ENCODE assay signal across 25 cellular contexts in genomic region chr6:140758169-140758877, GRCh38.
DNase-seq lines count a peak whose midpoint lies in the region; ATAC-seq, FAIRE-seq and TF ChIP-seq lines count a peak whose summit lies in the region.
"Had no signal": no experiment of that assay in that cellular context is flagged by ENCODE, and none has a peak within 500 bp of the region (broad histone marks: within the 10 kb centered on the region; RNA-seq: fewer than 3 reads in every experiment).

No MANE protein-coding gene starts in this region.

- H3F3A ChIP-seq in neural progenitor cell (ENCODE audit: low read depth) = no peaks in the 10 kb centered on the region

- POLR2A ChIA-PET in HepG2 (lab: Yijun Ruan, JAX) (no interaction called here), K562 (lab: Yijun Ruan, JAX) (no interaction called here)

- ATAC-seq in HepG2 = no peak
- no peak for ATAC-seq in right lobe of liver
- ATAC-seq in K562 = no peak
- ATAC-seq in HG02884 (IDR thresholded peaks at IDR 0.05; ENCODE audit: unreplicated experiment) = no peak
- ATAC-seq: CD8-positive, alpha-beta T cell; PC-3 had no signal

- no peaks in the 10 kb centered on the region for H3K9me1 ChIP-seq in K562 (ENCODE audit: control insufficient read depth, insufficient read depth, low read length)

- H3K27me3 Mint-ChIP-seq in neural progenitor cell (ENCODE audit: insufficient read depth, low read depth) = no peaks in the 10 kb centered on the region

- H3K4me1 ChIP-seq in HepG2 (ENCODE audit: insufficient read depth, low read length) (no peaks in the 10 kb centered on the region), right lobe of liver (no peaks in the 10 kb centered on the region), K562 (replicated peaks in 1 of 2; ENCODE audit: control insufficient read depth in 2 of 2, insufficient read depth in 2 of 2, low read length in 2 of 2) (no peaks in the 10 kb centered on the region), neural progenitor cell (no peaks in the 10 kb centered on the region)
- H3K4me1 ChIP-seq in effector memory CD4-positive, alpha-beta T cell (ENCODE audit: control insufficient read depth, insufficient read depth, low read length, poor library complexity, severe bottlenecking) = no peaks in the 10 kb centered on the region

- CTCF ChIA-PET in HepG2 (lab: Yijun Ruan, JAX; ENCODE audit: low intra/inter-chr PET ratio, low total read pairs) = no interaction called here
- CTCF ChIA-PET in K562 (lab: Yijun Ruan, JAX; ENCODE audit: low intra/inter-chr PET ratio) = no interaction called here

- no peaks in the 10 kb centered on the region for H3K36me3 Mint-ChIP-seq in neural progenitor cell
- H3K36me3 Mint-ChIP-seq: CD8-positive, alpha-beta T cell had no signal

- TF ChIP-seq CTCF in HepG2 (CRISPR knock-in tag; IDR thresholded peaks at IDR 0.05) = no peak
- TF ChIP-seq CTCF in right lobe of liver (IDR thresholded peaks at IDR 0.05) = no peak
- TF ChIP-seq CTCF in NB4 (IDR thresholded peaks at IDR 0.05; ENCODE audit: low read depth, low read length) = no peak
- no peak for TF ChIP-seq CTCF in K562 (IDR thresholded peaks at IDR 0.05 in 2 of 3, conservative IDR thresholded peaks at IDR 0.05 in 1 of 3; ENCODE audit: insufficient read depth in 2 of 3, low read depth in 1 of 3, low read length in 3 of 3)
- TF ChIP-seq CTCF in neural progenitor cell (IDR thresholded peaks at IDR 0.05) = no peak

- H3K27me3 ChIP-seq in HepG2 (ENCODE audit: control insufficient read depth in 1 of 2, insufficient read depth in 2 of 2, low read length in 2 of 2) (no peaks in the 10 kb centered on the region), right lobe of liver (no peaks in the 10 kb centered on the region), K562 (ENCODE audit: control insufficient read depth in 2 of 2, insufficient read depth in 2 of 2, low read length in 2 of 2) (no peaks in the 10 kb centered on the region), neural progenitor cell (no peaks in the 10 kb centered on the region)
- no peaks in the 10 kb centered on the region for H3K27me3 ChIP-seq in effector memory CD4-positive, alpha-beta T cell (replicated peaks; ENCODE audit: control insufficient read depth, insufficient read depth, low read length, poor library complexity, severe bottlenecking)
- H3K27me3 ChIP-seq: MG63 had no signal

- no peak for TF ChIP-seq EP300 in HepG2 (IDR thresholded peaks at IDR 0.05; ENCODE audit: low read depth in 2 of 2, low read length in 2 of 2)
- TF ChIP-seq EP300 in HepG2 (CRISPR knock-in tag; IDR thresholded peaks at IDR 0.05; ENCODE audit: borderline replicate concordance) = no peak
- no peak for TF ChIP-seq EP300 in K562 (IDR thresholded peaks at IDR 0.05; ENCODE audit: low read length)

- no peak overlapping the region for H3K4me2 ChIP-seq in HepG2 (ENCODE audit: low read depth, low read length)
- H3K4me2 ChIP-seq in K562 (ENCODE audit: insufficient read depth, low read length) = no peak overlapping the region
- no peak overlapping the region for H3K4me2 ChIP-seq in neural progenitor cell

- no peak for FAIRE-seq in HepG2 (lab: Jason Lieb, UNC)
- FAIRE-seq in K562 (lab: Jason Lieb, UNC) = no peak
- FAIRE-seq: G401.6, GM18507 had no signal

- intact Hi-C loops in HepG2 (cut with micrococcal nuclease; ENCODE audit: unreplicated experiment) = no loop called here
- intact Hi-C loops in right lobe of liver (cut with DNase I) = no loop called here
- intact Hi-C loops in K562 (cut with micrococcal nuclease) = no loop called here

- no peak overlapping the region for H3K9ac ChIP-seq in HepG2 (ENCODE audit: insufficient read depth, low read depth, low read length)
- H3K9ac ChIP-seq in K562 (ENCODE audit: insufficient read depth in 1 of 2, low read depth in 2 of 2, low read length in 2 of 2) = no peak overlapping the region
- no peak overlapping the region for H3K9ac ChIP-seq in neural progenitor cell

- H3K4me3 ChIP-seq in HepG2 (replicated peaks in 1 of 3; ENCODE audit: insufficient read depth in 1 of 3, low read depth in 2 of 3, low read length in 3 of 3) = no peak overlapping the region
- no peak overlapping the region for H3K4me3 ChIP-seq in right lobe of liver
- no peak overlapping the region for H3K4me3 ChIP-seq in NB4 (ENCODE audit: low read depth, low read length)
- H3K4me3 ChIP-seq in K562 = no peak overlapping the region
- H3K4me3 ChIP-seq in effector memory CD4-positive, alpha-beta T cell (ENCODE audit: insufficient read depth, low read depth, low read length, poor library complexity, severe bottlenecking) = no peak overlapping the region
- no peak overlapping the region for H3K4me3 ChIP-seq in neural progenitor cell
- H3K4me3 ChIP-seq: MG63 had no signal

- H3K4me3 Mint-ChIP-seq in neural progenitor cell = no peak overlapping the region
- H3K4me3 Mint-ChIP-seq: CD8-positive, alpha-beta T cell had no signal

- H4K20me1 ChIP-seq in HepG2 (ENCODE audit: insufficient read depth, low read length) (no peaks in the 10 kb centered on the region), K562 (replicated peaks; ENCODE audit: control insufficient read depth, insufficient read depth, low read length) (no peaks in the 10 kb centered on the region), neural progenitor cell (ENCODE audit: low read depth) (no peaks in the 10 kb centered on the region)

- H3K36me3 ChIP-seq in HepG2 (replicated peaks in 1 of 2; ENCODE audit: control insufficient read depth in 1 of 2, insufficient read depth in 2 of 2, low read length in 2 of 2) (no peaks in the 10 kb centered on the region), right lobe of liver (no peaks in the 10 kb centered on the region), K562 (ENCODE audit: control insufficient read depth, insufficient read depth, low read length) (no peaks in the 10 kb centered on the region), neural progenitor cell (no peaks in the 10 kb centered on the region)
- no peaks in the 10 kb centered on the region for H3K36me3 ChIP-seq in effector memory CD4-positive, alpha-beta T cell (ENCODE audit: control insufficient read depth, insufficient read depth, low read length)
- H3K36me3 ChIP-seq: MG63 had no signal

- H3K9me3 ChIP-seq in HepG2 (ENCODE audit: low read length) (peaks cover 18% of the 10 kb centered on the region), right lobe of liver (no peaks in the 10 kb centered on the region), K562 (replicated peaks; ENCODE audit: control insufficient read depth, insufficient read depth, low read depth, low read length) (no peaks in the 10 kb centered on the region), neural progenitor cell (ENCODE audit: low read depth) (no peaks in the 10 kb centered on the region)
- H3K9me3 ChIP-seq in effector memory CD4-positive, alpha-beta T cell (ENCODE audit: control insufficient read depth, low read length) = no peaks in the 10 kb centered on the region

- H3K4me1 Mint-ChIP-seq in neural progenitor cell = no peaks in the 10 kb centered on the region

- TF ChIP-seq POLR2A in HepG2 (IDR thresholded peaks at IDR 0.05; ENCODE audit: insufficient read depth in 1 of 2, low read depth in 2 of 2, low read length in 2 of 2) = no peak
- TF ChIP-seq POLR2A in right lobe of liver (IDR thresholded peaks at IDR 0.05) = no peak
- no peak for TF ChIP-seq POLR2A in NB4 (IDR thresholded peaks at IDR 0.05; ENCODE audit: extremely low read depth, insufficient read length)
- TF ChIP-seq POLR2A in K562 (conservative IDR thresholded peaks at IDR 0.05) = no peak

- H3K27ac Mint-ChIP-seq in neural progenitor cell = no peak overlapping the region
- H3K27ac Mint-ChIP-seq: CD8-positive, alpha-beta T cell had no signal

- TF ChIP-seq RAD21 in HepG2 (CRISPR knock-in tag; IDR thresholded peaks at IDR 0.05) (no peak), K562 (CRISPR knock-in tag; conservative IDR thresholded peaks at IDR 0.05 in 1 of 2, IDR thresholded peaks at IDR 0.05 in 1 of 2) (no peak)

- H3K27ac ChIP-seq in HepG2 (ENCODE audit: extremely low read length, insufficient read depth, low read length) (no peak overlapping the region), right lobe of liver (no peak overlapping the region), K562 (ENCODE audit: extremely low read depth, low read depth, low read length) (no peak overlapping the region), neural progenitor cell (no peak overlapping the region)
- H3K27ac ChIP-seq in effector memory CD4-positive, alpha-beta T cell (ENCODE audit: insufficient read depth, low read length, poor library complexity, severe bottlenecking) = no peak overlapping the region
- H3K27ac ChIP-seq: HL-60 had no signal

- BruUV-seq in HepG2 (replicated peaks; lab: Mats Ljungman, UMichigan) = no TSS peak
- no TSS peak for BruUV-seq in K562 (replicated peaks; lab: Mats Ljungman, UMichigan)

- H3K79me2 ChIP-seq in HepG2 (ENCODE audit: insufficient read depth, low read length) (no peaks in the 10 kb centered on the region), K562 (ENCODE audit: control insufficient read depth, insufficient read depth, low read length) (no peaks in the 10 kb centered on the region), neural progenitor cell (ENCODE audit: low read depth) (no peaks in the 10 kb centered on the region)

- DNase-seq in HepG2 (ENCODE audit: low spot score) (no peak), right lobe of liver (no peak), NB4 (ENCODE audit: low read depth) (peak; percentile 10), K562 (ENCODE audit: extremely low read depth in 1 of 4, low spot score in 3 of 4) (no peak), RPMI8226 (no peak), neural progenitor cell (ENCODE audit: low spot score) (no peak)
- no peak for DNase-seq in effector memory CD4-positive, alpha-beta T cell
- DNase-seq: AML-193; C1 segment of cervical spinal cord; CD8-positive, alpha-beta T cell; DMS153; Kasumi-1; MG63; NCI-H1105 treated with DMSO at 0.1 percent for 48 hours; NCI-H1694; NCI-H2081; NCI-H2171 treated with DMSO at 0.1 percent for 48 hours; NCI-H524 treated with DMSO at 0.1 percent for 48 hours; NCI-H82; PC-3; SHP77 had no signal

- in situ Hi-C loops in HepG2 (cut with HindIII; ENCODE audit: extremely low pct_ligation_motif_present, low pct_unique_long_range_greater_than_20kb) = no loop called here
- in situ Hi-C loops in K562 (cut with MboI) = no loop called here

- H2AFZ ChIP-seq in HepG2 (ENCODE audit: low read length) = no peak overlapping the region
- no peak overlapping the region for H2AFZ ChIP-seq in K562 (ENCODE audit: low read depth, low read length)
- H2AFZ ChIP-seq in neural progenitor cell (replicated peaks) = no peak overlapping the region

- H3K9me3 Mint-ChIP-seq in neural progenitor cell = peaks cover 5% of the 10 kb centered on the region
- H3K9me3 Mint-ChIP-seq: CD8-positive, alpha-beta T cell had no signal

- WGBS in HepG2 (ENCODE audit: low lambda C conversion rate) = 42% methylated on average over 3 of the region's 3 CpGs
- 27% methylated on average over 3 of the region's 3 CpGs for WGBS in right lobe of liver (ENCODE audit: insufficient coverage, low coverage, low lambda C conversion rate, missing lambda C conversion rate)
- 3% methylated on average over 3 of the region's 3 CpGs for WGBS in K562 (ENCODE audit: insufficient coverage, low coverage, missing lambda C conversion rate)

TF ChIP-seq in HepG2, 621 proteins besides CTCF, POLR2A, EP300 and RAD21 (continues in another document):
- TF ChIP-seq ZNF350 (CRISPR knock-in tag; IDR thresholded peaks at IDR 0.05; ENCODE audit: borderline replicate concordance, low read depth) (no peak), BHLHE40 (IDR thresholded peaks at IDR 0.05; ENCODE audit: low read length) (no peak)

TF ChIP-seq in K562, 482 proteins besides CTCF, POLR2A, EP300 and RAD21 (continues in another document):
- TF ChIP-seq CBX3 (IDR thresholded peaks at IDR 0.05; ENCODE audit: borderline replicate concordance in 1 of 2, low read length in 2 of 2) = no peak

Comparison
In these comparisons a context has a peak if more than half of its experiments do, and no peak if none do; other contexts are left out.
1. Of the 241 proteins assayed by ChIP-seq in both HepG2 and K562: peak only in HepG2: none; only in K562: ATF4; in both: CEBPB; in neither: 236; mixed calls (peak in some experiments, not most) for 3.